ENCODE assay signal across 9 cellular contexts in genomic region chr19:708154-709141, GRCh38. TPM values are rescaled to one million over a fixed set of nuclear protein-coding genes. Genes with fewer than 3 reads are reported as not detected.
DNase-seq lines count a peak whose midpoint lies in the region; ATAC-seq and TF ChIP-seq lines count a peak whose summit lies in the region.
"Had no signal": no experiment of that assay in that cellular context is flagged by ENCODE, and none has a peak within 500 bp of the region (broad histone marks: within the 10 kb centered on the region; RNA-seq: fewer than 3 reads in every experiment).

Gene PALM, plus strand, starts transcription at chr19:708935. Its CDS starts 212 bp downstream, at chr19:709147.

- H4K20me1 ChIP-seq in OCI-LY7 (ENCODE audit: insufficient read depth, low read length): no peaks in the 10 kb centered on the region

- TF ChIP-seq CTCF in right lobe of liver (IDR thresholded peaks at IDR 0.05) (peak in 1 of 4 donors; percentile 16), thyroid gland (IDR thresholded peaks at IDR 0.05) (peak in 1 of 6 experiments; percentile 41), OCI-LY7 (conservative IDR thresholded peaks at IDR 0.05; ENCODE audit: low read length) (no peak)

- POLR2A ChIA-PET in OCI-LY7 (lab: Charles Lee): no interaction called here

- H2AFZ ChIP-seq in OCI-LY7 (ENCODE audit: low read length): no peak within 1 kb of the TSS

- no peak for ATAC-seq in right lobe of liver
- no peak for ATAC-seq in GM19463 (IDR thresholded peaks at IDR 0.05; ENCODE audit: unreplicated experiment)
- ATAC-seq in HG03095 (IDR thresholded peaks at IDR 0.05; ENCODE audit: unreplicated experiment): no peak

- H3K4me3 ChIP-seq in right lobe of liver: peak within 1 kb of the TSS; percentile 27 to 44 (median 33)
- H3K4me3 ChIP-seq in thyroid gland (replicated peaks in 1 of 3): peak within 1 kb of the TSS in 2 of 3 donors; percentile 7 to 68
- no peak within 1 kb of the TSS for H3K4me3 ChIP-seq in OCI-LY7 (ENCODE audit: low read depth, low read length, poor library complexity, severe bottlenecking)

- no peaks in the 10 kb centered on the region for H3K27me3 ChIP-seq in right lobe of liver
- H3K27me3 ChIP-seq in thyroid gland: no peaks in the 10 kb centered on the region

- H3K27ac ChIP-seq in right lobe of liver (peak within 1 kb of the TSS; percentile 21 to 57 (median 40)), thyroid gland (peak within 1 kb of the TSS; percentile 49 to 77 (median 74)), OCI-LY7 (ENCODE audit: low read depth, low read length, poor library complexity, severe bottlenecking) (no peak within 1 kb of the TSS)
- H3K27ac ChIP-seq: HL-60 had no signal

- H3K9me2 ChIP-seq in OCI-LY7 (ENCODE audit: insufficient read depth, low read length): no peaks in the 10 kb centered on the region

- H3K4me1 ChIP-seq in right lobe of liver (no peaks in the 10 kb centered on the region), thyroid gland (peaks cover 11 to 39% of the 10 kb centered on the region in 2 donors), OCI-LY7 (ENCODE audit: insufficient read depth, low read length, poor library complexity, severe bottlenecking) (peaks cover 7% of the 10 kb centered on the region)

- no peaks in the 10 kb centered on the region for H3K79me2 ChIP-seq in OCI-LY7 (ENCODE audit: insufficient read depth, low read depth, low read length)

- intact Hi-C loops in right lobe of liver (cut with DNase I): no loop called here
- intact Hi-C loops in thyroid gland (cut with DNase I): no loop called here
- intact Hi-C loops in OCI-LY7 (cut with micrococcal nuclease; ENCODE audit: unreplicated experiment): no loop called here

- DNase-seq in DMS 273 (lab: John Stamatoyannopoulos, UW; ENCODE audit: unreplicated experiment) (peak; percentile 73), DMS 273 treated with DMSO at 0.1 percent for 48 hours (lab: John Stamatoyannopoulos, UW) (no peak), cerebellar cortex (ENCODE audit: low spot score) (peak; percentile 25), right lobe of liver (no peak), thyroid gland (peak; percentile 19 to 21), OCI-LY7 (ENCODE audit: low spot score) (no peak)

- BruUV-seq in OCI-LY7 (replicated peaks; lab: Mats Ljungman, UMichigan): no TSS peak

- CTCF ChIA-PET in OCI-LY7 (lab: Charles Lee; ENCODE audit: unreplicated experiment): no interaction called here

- H3K36me3 ChIP-seq in right lobe of liver (no peaks in the 10 kb centered on the region), thyroid gland (no peaks in the 10 kb centered on the region), OCI-LY7 (ENCODE audit: insufficient read depth, low read length) (no peaks in the 10 kb centered on the region)

- TF ChIP-seq POLR2A in right lobe of liver (IDR thresholded peaks at IDR 0.05) (no peak), thyroid gland (IDR thresholded peaks at IDR 0.05) (no peak)

- 35% methylated on average over 13 of the region's 93 CpGs for WGBS in right lobe of liver (ENCODE audit: insufficient coverage, low coverage, low lambda C conversion rate, missing lambda C conversion rate)
- WGBS in thyroid gland, 2 donors: 41 to 70% methylated on average over 6 to 9 of the region's 93 CpGs

- H3K4me2 ChIP-seq in OCI-LY7 (ENCODE audit: low read length): no peak within 1 kb of the TSS

- H3K9me3 ChIP-seq in right lobe of liver (no peaks in the 10 kb centered on the region), thyroid gland (no peaks in the 10 kb centered on the region), OCI-LY7 (ENCODE audit: low read length) (no peaks in the 10 kb centered on the region)

RNA-seq across cellular contexts. Expression of gene PALM, which starts in this region (rescaled TPM):
- 10 to 100 TPM in 2 of 6 experiments, 1 to 10 TPM in 4; 4.6 to 12.7 (median 7.1) TPM for total RNA-seq in right lobe of liver
- total RNA-seq in thyroid gland: 10 to 100 TPM; 18.9 to 45.5 (median 27.7) TPM
- 1.4 TPM in 1 of 2 replicates, not detected in the other for total RNA-seq in OCI-LY7 (2014; rRNA removed; shearing (Covaris generic))
- total RNA-seq in OCI-LY7 (2022): 0.42 and 1.2 TPM in 2 replicates

Comparison
In these comparisons a context has a peak if more than half of its experiments do, and no peak if none do; other contexts are left out.
1. DNase-seq: peak in DMS 273 (single experiment), cerebellar cortex (single experiment) and thyroid gland (2 of 2); none in DMS 273 treated with DMSO at 0.1 percent for 48 hours (single experiment), right lobe of liver (0 of 3) and OCI-LY7 (single experiment).